ENCODE assay signal across 1 cellular context in genomic region chr10:102853944-102854694, GRCh38.
TF ChIP-seq lines count a peak whose summit lies in the region.

BORCS7 (plus strand) TSS chr10:102854259; CDS start chr10:102854287, 28 bp downstream.

TF ChIP-seq in K562, 482 proteins besides CTCF, POLR2A, EP300 and RAD21 (continued from another document and continues in another):
- peak; percentile 36 for TF ChIP-seq VEZF1 (CRISPR knock-in tag; IDR thresholded peaks at IDR 0.05)
- TF ChIP-seq, protein P1, sequence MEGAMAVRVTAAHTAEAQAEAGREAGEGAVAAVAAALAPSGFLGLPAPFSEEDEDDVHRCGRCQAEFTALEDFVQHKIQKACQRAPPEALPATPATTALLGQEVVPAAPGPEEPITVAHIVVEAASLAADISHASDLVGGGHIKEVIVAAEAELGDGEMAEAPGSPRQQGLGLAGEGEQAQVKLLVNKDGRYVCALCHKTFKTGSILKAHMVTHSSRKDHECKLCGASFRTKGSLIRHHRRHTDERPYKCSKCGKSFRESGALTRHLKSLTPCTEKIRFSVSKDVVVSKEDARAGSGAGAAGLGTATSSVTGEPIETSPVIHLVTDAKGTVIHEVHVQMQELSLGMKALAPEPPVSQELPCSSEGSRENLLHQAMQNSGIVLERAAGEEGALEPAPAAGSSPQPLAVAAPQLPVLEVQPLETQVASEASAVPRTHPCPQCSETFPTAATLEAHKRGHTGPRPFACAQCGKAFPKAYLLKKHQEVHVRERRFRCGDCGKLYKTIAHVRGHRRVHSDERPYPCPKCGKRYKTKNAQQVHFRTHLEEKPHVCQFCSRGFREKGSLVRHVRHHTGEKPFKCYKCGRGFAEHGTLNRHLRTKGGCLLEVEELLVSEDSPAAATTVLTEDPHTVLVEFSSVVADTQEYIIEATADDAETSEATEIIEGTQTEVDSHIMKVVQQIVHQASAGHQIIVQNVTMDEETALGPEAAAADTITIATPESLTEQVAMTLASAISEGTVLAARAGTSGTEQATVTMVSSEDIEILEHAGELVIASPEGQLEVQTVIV (CRISPR knock-in tag; IDR thresholded peaks at IDR 0.05; ENCODE audit: borderline replicate concordance), result no peak
- no peak for TF ChIP-seq DACH1 (IDR thresholded peaks at IDR 0.05; ENCODE audit: partially characterized antibody)
- 0 out of 2 replicates have a peak, but pooled peaks have one; percentile 44 for TF ChIP-seq POLR2AphosphoS2 (IDR thresholded peaks at IDR 0.05; ENCODE audit: low read length)
- TF ChIP-seq FIP1L1 (IDR thresholded peaks at IDR 0.05; ENCODE audit: low read depth, low read length, poor library complexity, severe bottlenecking), result no peak
- TF ChIP-seq ZNF133 (CRISPR knock-in tag; IDR thresholded peaks at IDR 0.05), result no peak
- TF ChIP-seq NR2C1 (IDR thresholded peaks at IDR 0.05), result peak; percentile 72
- TF ChIP-seq NR2C1 (tag; IDR thresholded peaks at IDR 0.05), result peak; percentile 84
- TF ChIP-seq HMG20B (CRISPR knock-in tag; IDR thresholded peaks at IDR 0.05), result no peak
- no peak for TF ChIP-seq ZNF695 (CRISPR knock-in tag; IDR thresholded peaks at IDR 0.05)
- TF ChIP-seq, protein P2, sequence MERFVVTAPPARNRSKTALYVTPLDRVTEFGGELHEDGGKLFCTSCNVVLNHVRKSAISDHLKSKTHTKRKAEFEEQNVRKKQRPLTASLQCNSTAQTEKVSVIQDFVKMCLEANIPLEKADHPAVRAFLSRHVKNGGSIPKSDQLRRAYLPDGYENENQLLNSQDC (CRISPR knock-in tag; IDR thresholded peaks at IDR 0.05), result no peak
- TF ChIP-seq ZNF780A (CRISPR knock-in tag; IDR thresholded peaks at IDR 0.05), result no peak
- TF ChIP-seq ZNF174 (CRISPR knock-in tag; IDR thresholded peaks at IDR 0.05), result no peak
- no peak for TF ChIP-seq HMGN3 (IDR thresholded peaks at IDR 0.05; ENCODE audit: borderline replicate concordance, extremely low read depth, insufficient read length, low read depth, low read length)
- no peak for TF ChIP-seq BRCA1 (IDR thresholded peaks at IDR 0.05)
- TF ChIP-seq BRCA1 (CRISPR knock-in tag; IDR thresholded peaks at IDR 0.05), result no peak
- TF ChIP-seq, protein P3, sequence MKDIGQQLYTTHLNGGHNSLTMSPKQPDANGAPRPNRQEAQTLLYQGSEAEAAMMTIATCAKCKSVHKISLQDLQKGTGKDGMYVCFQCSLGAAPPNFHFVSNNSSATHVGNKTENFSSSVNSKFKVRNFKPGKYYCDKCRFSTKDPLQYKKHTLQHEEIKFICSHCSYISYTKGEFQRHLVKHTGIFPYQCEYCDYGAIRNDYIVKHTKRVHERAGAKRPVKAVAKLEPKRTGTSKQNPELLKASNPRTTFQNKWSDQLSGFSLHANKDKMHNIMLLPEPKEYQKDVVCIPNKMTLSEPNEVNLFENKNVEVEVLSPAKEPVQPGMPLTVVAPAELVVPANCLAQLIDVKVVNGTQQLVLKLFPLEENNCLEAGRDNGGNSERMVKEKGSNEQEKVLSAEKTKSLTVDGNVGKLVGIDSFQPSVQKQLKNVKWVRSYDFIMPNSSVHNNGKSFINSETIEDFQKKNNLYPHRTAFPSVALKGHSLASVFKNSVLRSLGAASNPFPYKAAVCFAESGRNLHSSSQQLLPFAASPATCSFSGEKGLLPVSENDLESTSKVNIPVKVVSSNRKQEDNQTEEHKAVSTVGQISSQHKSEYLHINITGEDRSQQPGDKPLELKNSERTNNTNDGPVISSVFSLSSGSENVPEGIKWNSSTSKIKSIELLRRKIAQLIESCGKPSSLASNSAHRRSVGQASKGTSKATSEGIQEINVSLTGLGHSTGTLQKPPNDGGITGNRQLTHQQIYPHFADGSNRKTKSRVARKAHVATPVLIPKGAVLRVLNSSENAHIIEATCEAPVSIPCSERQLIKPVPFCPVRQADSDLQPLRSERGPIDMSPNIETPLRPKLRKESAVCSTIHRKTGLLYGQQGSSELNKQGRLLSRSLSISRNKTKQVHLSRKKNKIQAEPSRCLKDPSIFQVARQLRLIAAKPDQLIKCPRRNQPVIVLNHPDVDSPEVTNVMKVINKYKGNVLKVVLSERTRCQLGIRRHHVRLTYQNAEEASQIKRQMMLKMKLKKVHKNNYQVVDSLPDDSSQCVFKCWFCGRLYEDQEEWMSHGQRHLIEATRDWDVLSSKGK (CRISPR knock-in tag; IDR thresholded peaks at IDR 0.05), result no peak
- TF ChIP-seq, protein P4, sequence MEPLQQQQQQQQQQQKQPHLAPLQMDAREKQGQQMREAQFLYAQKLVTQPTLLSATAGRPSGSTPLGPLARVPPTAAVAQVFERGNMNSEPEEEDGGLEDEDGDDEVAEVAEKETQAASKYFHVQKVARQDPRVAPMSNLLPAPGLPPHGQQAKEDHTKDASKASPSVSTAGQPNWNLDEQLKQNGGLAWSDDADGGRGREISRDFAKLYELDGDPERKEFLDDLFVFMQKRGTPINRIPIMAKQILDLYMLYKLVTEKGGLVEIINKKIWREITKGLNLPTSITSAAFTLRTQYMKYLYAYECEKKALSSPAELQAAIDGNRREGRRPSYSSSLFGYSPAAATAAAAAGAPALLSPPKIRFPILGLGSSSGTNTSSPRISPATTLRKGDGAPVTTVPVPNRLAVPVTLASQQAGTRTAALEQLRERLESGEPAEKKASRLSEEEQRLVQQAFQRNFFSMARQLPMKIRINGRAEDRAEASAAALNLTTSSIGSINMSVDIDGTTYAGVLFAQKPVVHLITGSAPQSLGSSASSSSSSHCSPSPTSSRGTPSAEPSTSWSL (CRISPR knock-in tag; IDR thresholded peaks at IDR 0.05; ENCODE audit: borderline replicate concordance), result no peak
- TF ChIP-seq ZFP1 (CRISPR knock-in tag; IDR thresholded peaks at IDR 0.05), result no peak
- TF ChIP-seq SIN3B (IDR thresholded peaks at IDR 0.05; ENCODE audit: low read depth), result peak; percentile 90
- peak; percentile 93 for TF ChIP-seq NFRKB (IDR thresholded peaks at IDR 0.05; ENCODE audit: low read depth)
- TF ChIP-seq CBFA2T2 (conservative IDR thresholded peaks at IDR 0.05), result no peak
- TF ChIP-seq EGR1 (conservative IDR thresholded peaks at IDR 0.05), result no peak
- TF ChIP-seq TAL1 (IDR thresholded peaks at IDR 0.05), result no peak
- TF ChIP-seq ARID1B (IDR thresholded peaks at IDR 0.05), result no peak
- TF ChIP-seq, protein P5, sequence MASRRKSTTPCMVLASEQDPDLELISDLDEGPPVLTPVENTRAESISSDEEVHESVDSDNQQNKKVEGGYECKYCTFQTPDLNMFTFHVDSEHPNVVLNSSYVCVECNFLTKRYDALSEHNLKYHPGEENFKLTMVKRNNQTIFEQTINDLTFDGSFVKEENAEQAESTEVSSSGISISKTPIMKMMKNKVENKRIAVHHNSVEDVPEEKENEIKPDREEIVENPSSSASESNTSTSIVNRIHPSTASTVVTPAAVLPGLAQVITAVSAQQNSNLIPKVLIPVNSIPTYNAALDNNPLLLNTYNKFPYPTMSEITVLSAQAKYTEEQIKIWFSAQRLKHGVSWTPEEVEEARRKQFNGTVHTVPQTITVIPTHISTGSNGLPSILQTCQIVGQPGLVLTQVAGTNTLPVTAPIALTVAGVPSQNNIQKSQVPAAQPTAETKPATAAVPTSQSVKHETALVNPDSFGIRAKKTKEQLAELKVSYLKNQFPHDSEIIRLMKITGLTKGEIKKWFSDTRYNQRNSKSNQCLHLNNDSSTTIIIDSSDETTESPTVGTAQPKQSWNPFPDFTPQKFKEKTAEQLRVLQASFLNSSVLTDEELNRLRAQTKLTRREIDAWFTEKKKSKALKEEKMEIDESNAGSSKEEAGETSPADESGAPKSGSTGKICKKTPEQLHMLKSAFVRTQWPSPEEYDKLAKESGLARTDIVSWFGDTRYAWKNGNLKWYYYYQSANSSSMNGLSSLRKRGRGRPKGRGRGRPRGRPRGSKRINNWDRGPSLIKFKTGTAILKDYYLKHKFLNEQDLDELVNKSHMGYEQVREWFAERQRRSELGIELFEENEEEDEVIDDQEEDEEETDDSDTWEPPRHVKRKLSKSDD (conservative IDR thresholded peaks at IDR 0.05; ENCODE audit: low read length), result no peak
- TF ChIP-seq SNAPC5 (CRISPR knock-in tag; IDR thresholded peaks at IDR 0.05), result no peak
- TF ChIP-seq, protein P6, sequence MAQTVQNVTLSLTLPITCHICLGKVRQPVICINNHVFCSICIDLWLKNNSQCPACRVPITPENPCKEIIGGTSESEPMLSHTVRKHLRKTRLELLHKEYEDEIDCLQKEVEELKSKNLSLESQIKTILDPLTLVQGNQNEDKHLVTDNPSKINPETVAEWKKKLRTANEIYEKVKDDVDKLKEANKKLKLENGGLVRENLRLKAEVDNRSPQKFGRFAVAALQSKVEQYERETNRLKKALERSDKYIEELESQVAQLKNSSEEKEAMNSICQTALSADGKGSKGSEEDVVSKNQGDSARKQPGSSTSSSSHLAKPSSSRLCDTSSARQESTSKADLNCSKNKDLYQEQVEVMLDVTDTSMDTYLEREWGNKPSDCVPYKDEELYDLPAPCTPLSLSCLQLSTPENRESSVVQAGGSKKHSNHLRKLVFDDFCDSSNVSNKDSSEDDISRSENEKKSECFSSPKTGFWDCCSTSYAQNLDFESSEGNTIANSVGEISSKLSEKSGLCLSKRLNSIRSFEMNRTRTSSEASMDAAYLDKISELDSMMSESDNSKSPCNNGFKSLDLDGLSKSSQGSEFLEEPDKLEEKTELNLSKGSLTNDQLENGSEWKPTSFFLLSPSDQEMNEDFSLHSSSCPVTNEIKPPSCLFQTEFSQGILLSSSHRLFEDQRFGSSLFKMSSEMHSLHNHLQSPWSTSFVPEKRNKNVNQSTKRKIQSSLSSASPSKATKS (CRISPR knock-in tag; IDR thresholded peaks at IDR 0.05), result no peak
- TF ChIP-seq SRSF9 (IDR thresholded peaks at IDR 0.05; ENCODE audit: borderline replicate concordance, low read depth, low read length), result no peak
- TF ChIP-seq ZNF324 (CRISPR knock-in tag; IDR thresholded peaks at IDR 0.05), result no peak
- no peak for TF ChIP-seq ARHGAP35 (IDR thresholded peaks at IDR 0.05; ENCODE audit: partially characterized antibody)
- TF ChIP-seq RAD51 (IDR thresholded peaks at IDR 0.05; ENCODE audit: borderline replicate concordance, low read depth), result no peak
- peak; percentile 74; the same call in 1 of the 2 replicates for TF ChIP-seq GABPB1 (CRISPR knock-in tag; IDR thresholded peaks at IDR 0.05)
- TF ChIP-seq DEAF1 (CRISPR knock-in tag; IDR thresholded peaks at IDR 0.05), result no peak
- no peak for TF ChIP-seq SMARCA5 (IDR thresholded peaks at IDR 0.05)
- TF ChIP-seq ZBTB33 (CRISPR knock-in tag; IDR thresholded peaks at IDR 0.05), result no peak
- no peak for TF ChIP-seq SNIP1 (IDR thresholded peaks at IDR 0.05; ENCODE audit: low read depth)
- no peak for TF ChIP-seq NCOA1 (IDR thresholded peaks at IDR 0.05; ENCODE audit: low read depth)
- no peak for TF ChIP-seq SRSF3 (IDR thresholded peaks at IDR 0.05; ENCODE audit: insufficient read depth, low read length)
- TF ChIP-seq MLX (CRISPR knock-in tag; conservative IDR thresholded peaks at IDR 0.05), result no peak
- TF ChIP-seq CREB5 (CRISPR knock-in tag; IDR thresholded peaks at IDR 0.05), result no peak
